ENCODE assay signal across 12 cellular contexts in genomic region chr16:70702624-70703023, GRCh38. TPM values are rescaled to one million over a fixed set of nuclear protein-coding genes. Genes with fewer than 3 reads are reported as not detected.
DNase-seq lines count a peak whose midpoint lies in the region; ATAC-seq and TF ChIP-seq lines count a peak whose summit lies in the region.
"Had no signal": no experiment of that assay in that cellular context is flagged by ENCODE, and none has a peak within 500 bp of the region (broad histone marks: within the 10 kb centered on the region; RNA-seq: fewer than 3 reads in every experiment).

No MANE protein-coding gene starts in this region.

- H3K36me3 Mint-ChIP-seq in activated T-cell treated with anti-CD3 and anti-CD28 coated beads, Interleukin-2, amount 50 U/mL, for 24 hours (ENCODE audit: low read depth), result peaks cover 24% of the 10 kb centered on the region

- H3K27ac Mint-ChIP-seq in activated T-cell treated with anti-CD3 and anti-CD28 coated beads, Interleukin-2, amount 50 U/mL, for 24 hours, result no peak overlapping the region

- BruUV-seq in OCI-LY7 (replicated peaks; lab: Mats Ljungman, UMichigan), result no TSS peak

- peak overlapping the region; percentile 99 for H3K27ac ChIP-seq in AG04450 (ENCODE audit: low read depth, low read length)
- H3K27ac ChIP-seq in fibroblast of lung (ENCODE audit: insufficient read depth, low read length), result peak overlapping the region; percentile 97
- H3K27ac ChIP-seq in psoas muscle, result peak overlapping the region; percentile 85
- H3K27ac ChIP-seq in OCI-LY7 (ENCODE audit: low read depth, low read length, poor library complexity, severe bottlenecking), result no peak overlapping the region

- H3K9me3 ChIP-seq in AG04450 (ENCODE audit: control insufficient read depth, insufficient read depth, low read length) (peaks cover 14% of the 10 kb centered on the region; the same call in 1 of the 2 replicates), fibroblast of lung (ENCODE audit: control insufficient read depth, insufficient read depth, low read depth, low read length) (no peaks in the 10 kb centered on the region), psoas muscle (no peaks in the 10 kb centered on the region), OCI-LY7 (ENCODE audit: low read length) (no peaks in the 10 kb centered on the region)

- H3K27me3 ChIP-seq in AG04450 (ENCODE audit: control insufficient read depth, insufficient read depth, low read length) (no peaks in the 10 kb centered on the region), fibroblast of lung (ENCODE audit: control insufficient read depth, insufficient read depth, low read length) (no peaks in the 10 kb centered on the region), psoas muscle (ENCODE audit: insufficient read depth in 3 of 3, low read length in 2 of 3) (no peaks in the 10 kb centered on the region)

- H3K4me1 ChIP-seq in fibroblast of lung (ENCODE audit: control insufficient read depth, extremely low read depth, insufficient read depth, low read length) (peaks cover 59% of the 10 kb centered on the region), psoas muscle (peaks cover 68% of the 10 kb centered on the region), OCI-LY7 (ENCODE audit: insufficient read depth, low read length, poor library complexity, severe bottlenecking) (no peaks in the 10 kb centered on the region)

- H3K9me2 ChIP-seq in OCI-LY7 (ENCODE audit: insufficient read depth, low read length), result no peaks in the 10 kb centered on the region

- ATAC-seq in psoas muscle (no peak), HG02852 (IDR thresholded peaks at IDR 0.05; ENCODE audit: unreplicated experiment) (no peak)

- no peak overlapping the region for H3K4me3 Mint-ChIP-seq in activated T-cell treated with anti-CD3 and anti-CD28 coated beads, Interleukin-2, amount 50 U/mL, for 24 hours
- H3K4me3 Mint-ChIP-seq: CD8-positive, alpha-beta memory T cell had no signal

- H3K9me3 Mint-ChIP-seq in activated T-cell treated with anti-CD3 and anti-CD28 coated beads, Interleukin-2, amount 50 U/mL, for 24 hours, result no peaks in the 10 kb centered on the region
- H3K9me3 Mint-ChIP-seq: CD8-positive, alpha-beta memory T cell had no signal

- H3K36me3 ChIP-seq in fibroblast of lung (ENCODE audit: control insufficient read depth, insufficient read depth, low read length), result no peaks in the 10 kb centered on the region
- no peaks in the 10 kb centered on the region for H3K36me3 ChIP-seq in psoas muscle (ENCODE audit: insufficient read depth in 1 of 2, low read depth in 1 of 2)
- peaks cover 8% of the 10 kb centered on the region; the same call in 1 of the 2 replicates for H3K36me3 ChIP-seq in OCI-LY7 (ENCODE audit: insufficient read depth, low read length)

- H3K4me3 ChIP-seq in AG04450 (ENCODE audit: low read depth, low read length), result no peak overlapping the region
- no peak overlapping the region for H3K4me3 ChIP-seq in fibroblast of lung (replicated peaks in 1 of 4; ENCODE audit: control extremely low read depth in 1 of 4, insufficient read depth in 1 of 4, low read depth in 3 of 4, low read length in 4 of 4)
- no peak overlapping the region for H3K4me3 ChIP-seq in psoas muscle
- H3K4me3 ChIP-seq in OCI-LY7 (ENCODE audit: low read depth, low read length, poor library complexity, severe bottlenecking), result no peak overlapping the region

- H3K79me2 ChIP-seq in fibroblast of lung (ENCODE audit: control insufficient read depth, insufficient read depth, low read length) (no peaks in the 10 kb centered on the region), OCI-LY7 (ENCODE audit: insufficient read depth, low read depth, low read length) (no peaks in the 10 kb centered on the region)

- CTCF ChIA-PET in AG04450 (lab: Charles Lee), result interaction anchor here (1.1 to 3.5 kb wide), 5 partner anchors 10 to 68 kb away, joined by 3 to 16 read pairs (median 5); no protein-coding TSS in a partner anchor
- CTCF ChIA-PET in OCI-LY7 (lab: Charles Lee; ENCODE audit: unreplicated experiment), result no interaction called here

- no peaks in the 10 kb centered on the region for H4K20me1 ChIP-seq in fibroblast of lung (ENCODE audit: control insufficient read depth, extremely low read depth, insufficient read depth, low read length)
- H4K20me1 ChIP-seq in OCI-LY7 (ENCODE audit: insufficient read depth, low read length), result no peaks in the 10 kb centered on the region

- H3K4me1 Mint-ChIP-seq in activated T-cell treated with anti-CD3 and anti-CD28 coated beads, Interleukin-2, amount 50 U/mL, for 24 hours (ENCODE audit: low read depth), result peaks cover 7% of the 10 kb centered on the region

- H3K4me2 ChIP-seq in fibroblast of lung (ENCODE audit: extremely low read depth, insufficient read depth, low read length) (no peak overlapping the region), OCI-LY7 (ENCODE audit: low read length) (no peak overlapping the region)

- WGBS in psoas muscle, 3 donors, result 56 to 68% (median 60%) methylated on average over 8 of the region's 8 CpGs

- DNase-seq in AG04450 (ENCODE audit: low read depth, low spot score), result no peak
- peak; percentile 41 for DNase-seq in SHP77 treated with DMSO at 0.1 percent for 48 hours (lab: John Stamatoyannopoulos, UW)
- DNase-seq in fibroblast of lung (ENCODE audit: low read depth in 2 of 2), result no peak
- DNase-seq in psoas muscle, result no peak
- DNase-seq in stimulated activated CD4-positive, alpha-beta T cell treated with anti-CD3 and anti-CD28 coated beads, Interleukin-4, amount 100 ng/mL, for 4 hours, result no peak
- DNase-seq in activated T-cell treated with anti-CD3 and anti-CD28 coated beads, Interleukin-2, amount 50 U/mL, for 24 hours, result no peak
- DNase-seq in OCI-LY7 (ENCODE audit: low spot score), result no peak
- DNase-seq: activated naive CD4-positive, alpha-beta T cell treated with anti-CD3 and anti-CD28 coated beads, Interleukin-2, amount 50 U/mL, for 16 hours; CD8-positive, alpha-beta memory T cell; NCI-H2029 treated with DMSO at 0.1 percent for 48 hours; small intestine had no signal

- TF ChIP-seq CTCF in AG04450 (IDR thresholded peaks at IDR 0.05; ENCODE audit: low read depth, low read length) (no peak), fibroblast of lung (conservative IDR thresholded peaks at IDR 0.05 in 1 of 2, IDR thresholded peaks at IDR 0.05 in 1 of 2; ENCODE audit: low read depth in 1 of 2, low read length in 2 of 2) (no peak), psoas muscle (IDR thresholded peaks at IDR 0.05) (no peak), OCI-LY7 (conservative IDR thresholded peaks at IDR 0.05; ENCODE audit: low read length) (no peak)

- intact Hi-C loops in psoas muscle (cut with DNase I), result loop anchor here in 1 of 2 donors (5.0 kb wide), 1 partner anchor 35 kb away; no protein-coding TSS in a partner anchor
- intact Hi-C loops in OCI-LY7 (cut with micrococcal nuclease; ENCODE audit: unreplicated experiment), result no loop called here

- POLR2A ChIA-PET in AG04450 (lab: Yijun Ruan, JAX) (interaction anchor here (0.7 to 2.6 kb wide), 14 partner anchors 10 to 65 kb away, joined by 3 to 16 read pairs (median 7); partner anchors contain the start of gene MTSS2), OCI-LY7 (lab: Charles Lee) (interaction anchor here (0.5 kb wide), 1 partner anchor 1206 kb away, joined by 3 read pairs; no protein-coding TSS in a partner anchor)

- no peaks in the 10 kb centered on the region for H3K27me3 Mint-ChIP-seq in activated T-cell treated with anti-CD3 and anti-CD28 coated beads, Interleukin-2, amount 50 U/mL, for 24 hours
- H3K27me3 Mint-ChIP-seq: CD8-positive, alpha-beta memory T cell had no signal

- peak overlapping the region; percentile 51 for H3K9ac ChIP-seq in fibroblast of lung (ENCODE audit: insufficient read depth, low read length)

- H2AFZ ChIP-seq in fibroblast of lung (ENCODE audit: low read length) (no peak overlapping the region), OCI-LY7 (ENCODE audit: low read length) (no peak overlapping the region)

RNA-seq across cellular contexts. Expression of gene MTSS2, which starts 16.8 kb away (rescaled TPM):
- polyA plus RNA-seq in AG04450 (2011; rRNA removed), result 57.9 and 80.1 TPM in 2 replicates
- polyA minus RNA-seq in AG04450 (2011; rRNA and poly(A)+ RNA removed), result 55.0 and 67.0 TPM in 2 replicates
- total RNA-seq in fibroblast of lung, result 81.7 and 126 TPM in 2 replicates
- polyA plus RNA-seq in fibroblast of lung, result 90.4 and 131 TPM in 2 replicates
- polyA plus RNA-seq in fibroblast of lung (2012), result 128 and 258 TPM in 2 replicates
- 86.5 and 259 TPM in 2 replicates for polyA minus RNA-seq in fibroblast of lung (ENCODE audit: low replicate concordance)
- 100 to 1,000 TPM; 104 to 166 (median 110) TPM for total RNA-seq in psoas muscle
- 100 to 1,000 TPM in 1 of 3 donors, 10 to 100 TPM in 2; 50.0 to 120 (median 94.3) TPM for polyA plus RNA-seq in psoas muscle
- 0.05 and 0.19 TPM in 2 replicates for total RNA-seq in OCI-LY7 (2014; rRNA removed; shearing (Covaris generic))
- 0.17 and 0.33 TPM in 2 replicates for total RNA-seq in OCI-LY7 (2022)
- polyA plus RNA-seq: CD8-positive, alpha-beta memory T cell had no signal

RNA-seq across cellular contexts. Expression of gene IL34, which starts 56.3 kb away (rescaled TPM):
- 3.0 and 5.1 TPM in 2 replicates for polyA plus RNA-seq in AG04450 (2011; rRNA removed)
- polyA minus RNA-seq in AG04450 (2011; rRNA and poly(A)+ RNA removed), result 2.6 and 3.7 TPM in 2 replicates
- total RNA-seq in fibroblast of lung, result 5.1 and 5.4 TPM in 2 replicates
- 0.45 and 0.70 TPM in 2 replicates for polyA plus RNA-seq in fibroblast of lung
- 0.81 and 1.0 TPM in 2 replicates for polyA plus RNA-seq in fibroblast of lung (2012)
- 0.94 and 2.4 TPM in 2 replicates for polyA minus RNA-seq in fibroblast of lung (ENCODE audit: low replicate concordance)
- total RNA-seq in psoas muscle, result 10 to 100 TPM in 2 of 4 donors, 1 to 10 TPM in 2; 6.5 to 18.5 (median 9.0) TPM
- polyA plus RNA-seq in psoas muscle, result 1 to 10 TPM in 2 of 3 donors, under 1 TPM in 1; 0.89 to 3.7 (median 2.2) TPM
- not detected in 2 replicates for total RNA-seq in OCI-LY7 (2014; rRNA removed; shearing (Covaris generic))
- total RNA-seq in OCI-LY7 (2022), result not detected in 2 replicates
- total RNA-seq: CD8-positive, alpha-beta memory T cell had no signal
- polyA plus RNA-seq: CD8-positive, alpha-beta memory T cell had no signal

Comparison
In these comparisons a context has a peak if more than half of its experiments do, and no peak if none do; other contexts are left out.
1. RNA of gene MTSS2, which starts 16.8 kb away (total RNA-seq): 81.7 to 126 TPM in fibroblast of lung and 104 to 166 TPM in psoas muscle; 0.05 to 0.33 TPM in OCI-LY7; every median in the first group is over 10 times any median in the second.